ENCODE assay signal across 13 cellular contexts in genomic region chr1:43373034-43373940, GRCh38. TPM values are rescaled to one million over a fixed set of nuclear protein-coding genes. Genes with fewer than 3 reads are reported as not detected.
DNase-seq lines count a peak whose midpoint lies in the region; ATAC-seq and TF ChIP-seq lines count a peak whose summit lies in the region.
"Had no signal": no experiment of that assay in that cellular context is flagged by ENCODE, and none has a peak within 500 bp of the region (broad histone marks: within the 10 kb centered on the region; RNA-seq: fewer than 3 reads in every experiment).

No MANE protein-coding gene starts in this region.

- H3K27me3 ChIP-seq in MG63 (no peaks in the 10 kb centered on the region), dorsolateral prefrontal cortex (no peaks in the 10 kb centered on the region), right lobe of liver (no peaks in the 10 kb centered on the region), H7 (ENCODE audit: control insufficient read depth, insufficient read depth, low read length) (no peaks in the 10 kb centered on the region)

- no peaks in the 10 kb centered on the region for H3K27me3 Mint-ChIP-seq in activated CD8-positive, alpha-beta T cell treated with anti-CD3 and anti-CD28 coated beads for 36 hours
- H3K27me3 Mint-ChIP-seq: CD4-positive, alpha-beta T cell had no signal

- H3K4me3 ChIP-seq in MG63: no peak overlapping the region
- peak overlapping the region in 1 of 59 donors; percentile 16 for H3K4me3 ChIP-seq in dorsolateral prefrontal cortex
- no peak overlapping the region for H3K4me3 ChIP-seq in right lobe of liver
- no peak overlapping the region for H3K4me3 ChIP-seq in H7 (ENCODE audit: insufficient read depth, low read depth, low read length)

- H3K9me3 ChIP-seq in MG63 (no peaks in the 10 kb centered on the region), right lobe of liver (no peaks in the 10 kb centered on the region)

- H3K36me3 ChIP-seq in MG63 (peaks cover 23% of the 10 kb centered on the region), right lobe of liver (no peaks in the 10 kb centered on the region), H7 (replicated peaks; ENCODE audit: control insufficient read depth, insufficient read depth, low read length) (no peaks in the 10 kb centered on the region)

- peaks cover 9% of the 10 kb centered on the region for H3K4me1 Mint-ChIP-seq in activated CD8-positive, alpha-beta T cell treated with anti-CD3 and anti-CD28 coated beads for 36 hours (ENCODE audit: low read depth)

- H3K4me3 Mint-ChIP-seq in activated CD8-positive, alpha-beta T cell treated with anti-CD3 and anti-CD28 coated beads for 36 hours: no peak overlapping the region
- H3K4me3 Mint-ChIP-seq: CD4-positive, alpha-beta T cell; endodermal cell had no signal

- no peak overlapping the region for H3K27ac Mint-ChIP-seq in activated CD8-positive, alpha-beta T cell treated with anti-CD3 and anti-CD28 coated beads for 36 hours
- H3K27ac Mint-ChIP-seq: CD4-positive, alpha-beta T cell; endodermal cell had no signal

- DNase-seq in AG08396 (ENCODE audit: low spot score): peak; percentile 62
- DNase-seq in MG63: peak; percentile 80
- DNase-seq in dorsolateral prefrontal cortex: peak in 1 of 10 donors; percentile 55
- DNase-seq in right lobe of liver: peak in 2 of 3 donors; percentile 32 to 73
- DNase-seq in activated CD8-positive, alpha-beta T cell treated with anti-CD3 and anti-CD28 coated beads for 36 hours: no peak
- no peak for DNase-seq in H7
- DNase-seq: CD4-positive, alpha-beta T cell; endodermal cell; NCI-H774; stimulated activated CD4-positive, alpha-beta T cell treated with anti-CD3 and anti-CD28 coated beads, Interleukin-1b, Interleukin-23, amount 100 ng/mL, for 48 hours had no signal

- intact Hi-C loops in dorsolateral prefrontal cortex (cut with DNase I): no loop called here
- intact Hi-C loops in right lobe of liver (cut with DNase I): no loop called here
- intact Hi-C loops in activated CD8-positive, alpha-beta T cell treated with anti-CD3 and anti-CD28 coated beads for 36 hours (cut with micrococcal nuclease): no loop called here

- POLR2A ChIA-PET in activated CD8-positive, alpha-beta T cell treated with anti-CD3 and anti-CD28 coated beads for 36 hours (lab: Charles Lee): interaction anchor here (0.7 kb wide), 1 partner anchor 32 kb away, joined by 4 read pairs; no protein-coding TSS in a partner anchor

- WGBS in right lobe of liver (ENCODE audit: insufficient coverage, low coverage, low lambda C conversion rate, missing lambda C conversion rate): 47% methylated on average over 4 of the region's 4 CpGs

- no peaks in the 10 kb centered on the region for H3K9me3 Mint-ChIP-seq in activated CD8-positive, alpha-beta T cell treated with anti-CD3 and anti-CD28 coated beads for 36 hours
- H3K9me3 Mint-ChIP-seq: CD4-positive, alpha-beta T cell; endodermal cell had no signal

- TF ChIP-seq CTCF in dorsolateral prefrontal cortex (IDR thresholded peaks at IDR 0.05 in 54 of 56, conservative IDR thresholded peaks at IDR 0.05 in 2 of 56; ENCODE audit: low read depth in 1 of 56, partially characterized antibody in 56 of 56) (no peak), right lobe of liver (IDR thresholded peaks at IDR 0.05) (no peak)
- TF ChIP-seq CTCF in activated CD8-positive, alpha-beta T cell treated with anti-CD3 and anti-CD28 coated beads for 36 hours (IDR thresholded peaks at IDR 0.05): no peak

- H3K27ac ChIP-seq in dorsolateral prefrontal cortex (peak overlapping the region; percentile 2 to 97 (median 79)), right lobe of liver (no peak overlapping the region)

- CTCF ChIA-PET in activated CD8-positive, alpha-beta T cell treated with anti-CD3 and anti-CD28 coated beads for 36 hours (lab: Charles Lee): no interaction called here

- H3K36me3 Mint-ChIP-seq in activated CD8-positive, alpha-beta T cell treated with anti-CD3 and anti-CD28 coated beads for 36 hours (ENCODE audit: low read depth): peaks cover 7% of the 10 kb centered on the region

- peaks cover 0 to 23% (median 3%) of the 10 kb centered on the region in 4 donors for H3K4me1 ChIP-seq in right lobe of liver

- TF ChIP-seq POLR2A in right lobe of liver (IDR thresholded peaks at IDR 0.05): no peak

- ATAC-seq in right lobe of liver: peak; percentile 45 to 87 (median 64)
- ATAC-seq in activated CD8-positive, alpha-beta T cell treated with anti-CD3 and anti-CD28 coated beads for 36 hours: no peak
- ATAC-seq in GM19397 (IDR thresholded peaks at IDR 0.05; ENCODE audit: unreplicated experiment): no peak
- ATAC-seq in HG03039 (IDR thresholded peaks at IDR 0.05; ENCODE audit: unreplicated experiment): no peak

RNA-seq across cellular contexts. Expression of gene ELOVL1, which starts 5.5 kb away (rescaled TPM):
- total RNA-seq in MG63 (2014; rRNA removed; shearing (Covaris generic); ENCODE audit: low replicate concordance): 101 and 118 TPM in 2 replicates
- 100 to 1,000 TPM in 29 of 120 experiments, 10 to 100 TPM in 91; 27.1 to 291 (median 70.1) TPM for total RNA-seq in dorsolateral prefrontal cortex
- 10 to 100 TPM; 19.9 to 38.3 (median 29.2) TPM for total RNA-seq in right lobe of liver
- 10 to 100 TPM; 45.4 to 49.2 TPM for total RNA-seq in activated CD8-positive, alpha-beta T cell treated with anti-CD3 and anti-CD28 coated beads for 36 hours
- 44.6 and 61.3 TPM in 2 replicates for total RNA-seq in H7 (2014; rRNA removed; shearing (Covaris generic))

RNA-seq across cellular contexts. Expression of gene CDC20, which starts 14.5 kb away (rescaled TPM):
- total RNA-seq in MG63 (2014; rRNA removed; shearing (Covaris generic); ENCODE audit: low replicate concordance): 152 and 260 TPM in 2 replicates
- total RNA-seq in dorsolateral prefrontal cortex (1 to 10 TPM in 73 of 120 experiments, under 1 TPM in 34, not detected in 13; 0.32 to 6.8 (median 1.5) TPM), right lobe of liver (1 to 10 TPM in 4 of 6 experiments, under 1 TPM in 1, not detected in 1; 0.49 to 5.3 (median 2.3) TPM)
- total RNA-seq in activated CD8-positive, alpha-beta T cell treated with anti-CD3 and anti-CD28 coated beads for 36 hours: 100 to 1,000 TPM; 160 to 167 TPM
- total RNA-seq in H7 (2014; rRNA removed; shearing (Covaris generic)): 493 and 564 TPM in 2 replicates

RNA-seq across cellular contexts. Expression of gene MED8, which starts 16.3 kb away (rescaled TPM):
- 51.1 and 60.4 TPM in 2 replicates for total RNA-seq in MG63 (2014; rRNA removed; shearing (Covaris generic); ENCODE audit: low replicate concordance)
- 10 to 100 TPM; 24.8 to 43.7 (median 34.9) TPM for total RNA-seq in dorsolateral prefrontal cortex
- 10 to 100 TPM; 20.7 to 26.6 (median 24.1) TPM for total RNA-seq in right lobe of liver
- total RNA-seq in activated CD8-positive, alpha-beta T cell treated with anti-CD3 and anti-CD28 coated beads for 36 hours: 10 to 100 TPM; 33.5 to 34.5 TPM
- 37.6 and 41.2 TPM in 2 replicates for total RNA-seq in H7 (2014; rRNA removed; shearing (Covaris generic))

RNA-seq across cellular contexts. Expression of gene SZT2, which starts 16.4 kb away (rescaled TPM):
- total RNA-seq in MG63 (2014; rRNA removed; shearing (Covaris generic); ENCODE audit: low replicate concordance): 2.5 and 4.9 TPM in 2 replicates
- total RNA-seq in dorsolateral prefrontal cortex: 100 to 1,000 TPM in 19 of 120 experiments, 10 to 100 TPM in 101; 48.6 to 133 (median 84.0) TPM
- total RNA-seq in right lobe of liver: 10 to 100 TPM; 12.7 to 30.4 (median 19.2) TPM
- total RNA-seq in activated CD8-positive, alpha-beta T cell treated with anti-CD3 and anti-CD28 coated beads for 36 hours: 10 to 100 TPM; 30.1 to 33.3 TPM
- 12.2 and 19.0 TPM in 2 replicates for total RNA-seq in H7 (2014; rRNA removed; shearing (Covaris generic))

RNA-seq across cellular contexts. Expression of gene MPL, which starts 35.7 kb away (rescaled TPM):
- not detected in 2 replicates for total RNA-seq in MG63 (2014; rRNA removed; shearing (Covaris generic); ENCODE audit: low replicate concordance)
- 1 to 10 TPM in 57 of 120 experiments, under 1 TPM in 47, not detected in 16; 0.23 to 3.6 (median 1.1) TPM for total RNA-seq in dorsolateral prefrontal cortex
- total RNA-seq in right lobe of liver: under 1 TPM in 1 of 6 experiments, not detected in 5; 0.59 TPM
- not detected for total RNA-seq in activated CD8-positive, alpha-beta T cell treated with anti-CD3 and anti-CD28 coated beads for 36 hours
- total RNA-seq in H7 (2014; rRNA removed; shearing (Covaris generic)): 0.48 TPM in 1 of 2 replicates, not detected in the other
- total RNA-seq: CD4-positive, alpha-beta T cell; urinary bladder had no signal

Comparison
In these comparisons a context has a peak if more than half of its experiments do, and no peak if none do; other contexts are left out.
1. DNase-seq: peak in AG08396 (single experiment), MG63 (single experiment) and right lobe of liver (2 of 3); none in activated CD8-positive, alpha-beta T cell treated with anti-CD3 and anti-CD28 coated beads for 36 hours (single experiment) and H7 (single experiment).
2. H3K27ac ChIP-seq: peak in dorsolateral prefrontal cortex (59 of 59); none in right lobe of liver (0 of 3).
3. ATAC-seq: peak in right lobe of liver (4 of 4); none in activated CD8-positive, alpha-beta T cell treated with anti-CD3 and anti-CD28 coated beads for 36 hours (single experiment), GM19397 (single experiment) and HG03039 (single experiment).
4. RNA of gene CDC20, which starts 14.5 kb away (total RNA-seq): 493 to 564 TPM in H7, 152 to 260 TPM in MG63 and 160 to 167 TPM in activated CD8-positive, alpha-beta T cell treated with anti-CD3 and anti-CD28 coated beads for 36 hours; 0.49 to 5.3 TPM in right lobe of liver and 0.32 to 6.8 TPM in dorsolateral prefrontal cortex; every median in the first group is over 10 times any median in the second.